Comparison of ENCODE assay signal across 32 cellular contexts in the genomic region with DNA sequence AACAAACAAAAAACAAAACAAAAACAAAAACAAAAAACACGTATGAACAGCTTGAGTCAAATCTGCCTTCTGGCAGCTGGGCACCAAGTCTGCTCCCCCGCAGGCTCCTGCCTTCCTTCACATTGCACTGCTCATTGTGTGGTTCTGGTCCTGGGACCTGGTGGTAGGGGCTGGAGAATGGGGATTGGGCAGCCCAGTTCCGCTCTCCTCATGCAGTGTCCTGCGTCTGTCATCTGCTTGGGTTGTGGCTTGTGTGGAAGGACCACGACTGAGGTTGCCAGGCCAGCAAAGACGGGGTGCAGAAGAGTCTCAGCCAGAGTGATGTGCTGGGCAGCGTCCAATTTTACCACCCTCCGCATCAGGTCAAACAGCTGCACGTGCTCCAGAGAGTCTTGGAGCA. TPM values are rescaled to one million over a fixed set of nuclear protein-coding genes. Genes with fewer than 3 reads are reported as not detected.
"Had no signal": no experiment of that assay in that cellular context is flagged by ENCODE, and none has a peak within 500 bp of the region (broad histone marks: within the 10 kb centered on the region; RNA-seq: fewer than 3 reads in every experiment).

No MANE protein-coding gene starts in this region.

- H3K9me3 Mint-ChIP-seq: stimulated activated memory B cell treated with anti-CD40 and anti-IgM and Interleukin-4, amounts not matched to agents 10 μg/mL and 1 μg/mL and 100 μg/mL, for 72 hours; stimulated activated naive CD8-positive, alpha-beta T cell treated with anti-CD3 and anti-CD28 coated beads, Interleukin-15, amount 100 ng/mL, for 72 hours; type B pancreatic cell had no signal

- H3K4me1 ChIP-seq: left ventricle myocardium inferior, pancreas, right atrium auricular region, right lobe of liver, tibial nerve, uterus had no signal

- H3K36me3 ChIP-seq: left ventricle myocardium inferior, pancreas, right atrium auricular region, right lobe of liver, tibial nerve, uterus had no signal

- H3K27me3 Mint-ChIP-seq: progenitor cell of endocrine pancreas; stimulated activated naive CD8-positive, alpha-beta T cell treated with anti-CD3 and anti-CD28 coated beads, Interleukin-15, amount 100 ng/mL, for 72 hours; type B pancreatic cell had no signal

- H3K27ac ChIP-seq: hepatocyte, left ventricle myocardium inferior, pancreas, right atrium auricular region, right lobe of liver, tibial nerve, uterus had no signal

- DNase-seq: islet precursor cell; left ventricle myocardium inferior; mesendoderm; naive thymus-derived CD4-positive, alpha-beta T cell; right lobe of liver; stimulated activated CD4-positive, alpha-beta T cell treated with anti-CD3 and anti-CD28 coated beads, Interleukin-1b, Interleukin-23, amount 100 ng/mL, for 48 hours; stimulated activated CD4-positive, alpha-beta T cell treated with anti-CD3 and anti-CD28 coated beads, Interleukin-2, amount 100 ng/mL, for 48 hours; stimulated activated CD4-positive, alpha-beta T cell treated with anti-CD3 and anti-CD28 coated beads, Interleukin-4, amount 100 ng/mL, for 4 hours; stimulated activated CD8-positive, alpha-beta memory T cell treated with anti-CD3 and anti-CD28 coated beads, Interleukin-4, amount 100 ng/mL, for 48 hours; stimulated activated naive CD4-positive, alpha-beta T cell treated with Interleukin-2 at 50 U/mL for 16 hours; stimulated activated naive CD8-positive, alpha-beta T cell treated with anti-CD3 and anti-CD28 coated beads, Interleukin-15, amount 100 ng/mL, for 72 hours; substantia nigra; uterus had no signal

- H3K27ac Mint-ChIP-seq: mesothelial cell of epicardium; progenitor cell of endocrine pancreas; stimulated activated memory B cell treated with anti-CD40 and anti-IgM and Interleukin-4, amounts not matched to agents 10 μg/mL and 1 μg/mL and 100 μg/mL, for 72 hours; stimulated activated naive CD8-positive, alpha-beta T cell treated with anti-CD3 and anti-CD28 coated beads, Interleukin-15, amount 100 ng/mL, for 72 hours; type B pancreatic cell had no signal

- H3K4me3 ChIP-seq: hepatocyte, left ventricle myocardium inferior, lung, pancreas, right atrium auricular region, right lobe of liver, smooth muscle cell, tibial nerve, uterus had no signal

- H3K4me3 Mint-ChIP-seq: mesothelial cell of epicardium; stimulated activated memory B cell treated with anti-CD40 and anti-IgM and Interleukin-4, amounts not matched to agents 10 μg/mL and 1 μg/mL and 100 μg/mL, for 72 hours; stimulated activated naive CD8-positive, alpha-beta T cell treated with anti-CD3 and anti-CD28 coated beads, Interleukin-15, amount 100 ng/mL, for 72 hours; type B pancreatic cell had no signal

- H3K4me1 Mint-ChIP-seq: mesothelial cell of epicardium; stimulated activated memory B cell treated with anti-CD40 and anti-IgM and Interleukin-4, amounts not matched to agents 10 μg/mL and 1 μg/mL and 100 μg/mL, for 72 hours; stimulated activated naive CD8-positive, alpha-beta T cell treated with anti-CD3 and anti-CD28 coated beads, Interleukin-15, amount 100 ng/mL, for 72 hours had no signal

- ATAC-seq: naive thymus-derived CD4-positive, alpha-beta T cell; pancreas; stimulated activated memory B cell treated with anti-CD40 and anti-IgM and Interleukin-4, amounts not matched to agents 10 μg/mL and 1 μg/mL and 100 μg/mL, for 72 hours; stimulated activated naive CD8-positive, alpha-beta T cell treated with anti-CD3 and anti-CD28 coated beads, Interleukin-15, amount 100 ng/mL, for 72 hours had no signal

- H3K36me3 Mint-ChIP-seq: mesothelial cell of epicardium; naive thymus-derived CD4-positive, alpha-beta T cell; stimulated activated memory B cell treated with anti-CD40 and anti-IgM and Interleukin-4, amounts not matched to agents 10 μg/mL and 1 μg/mL and 100 μg/mL, for 72 hours; type B pancreatic cell had no signal

- H3K9me3 ChIP-seq: pancreas, right atrium auricular region, right lobe of liver, uterus had no signal

- H3K27me3 ChIP-seq: hepatocyte, pancreas, right atrium auricular region, right lobe of liver, tibial nerve, uterus had no signal

RNA-seq across cellular contexts. Expression of a gene that starts 11.1 kb away (rescaled TPM):
- total RNA-seq: hepatocyte; kidney epithelial cell; left ventricle myocardium inferior; lower leg skin; lung; mesothelial cell of epicardium; mononuclear cell; naive thymus-derived CD4-positive, alpha-beta T cell; osteoblast; pancreas; progenitor cell of endocrine pancreas; pulmonary artery endothelial cell; renal cortical epithelial cell; right atrium auricular region; right lobe of liver; skeletal muscle tissue; smooth muscle cell; temporal lobe; tibial nerve; ureter; uterus had no signal

RNA-seq across cellular contexts. Expression of a gene that starts 12.9 kb away (rescaled TPM):
- total RNA-seq: hepatocyte, kidney epithelial cell, left ventricle myocardium inferior, lower leg skin, lung, mesothelial cell of epicardium, osteoblast, pancreas, progenitor cell of endocrine pancreas, pulmonary artery endothelial cell, right atrium auricular region, right lobe of liver, skeletal muscle tissue, smooth muscle cell, ureter, uterus had no signal

RNA-seq across cellular contexts. Expression of a gene that starts 15.7 kb away (rescaled TPM):
- total RNA-seq: hepatocyte; kidney epithelial cell; left ventricle myocardium inferior; mesothelial cell of epicardium; naive thymus-derived CD4-positive, alpha-beta T cell; osteoblast; pancreas; progenitor cell of endocrine pancreas; pulmonary artery endothelial cell; renal cortical epithelial cell; right atrium auricular region; right lobe of liver; skeletal muscle tissue; smooth muscle cell; temporal lobe; ureter had no signal

RNA-seq across cellular contexts. Expression of a gene that starts 29.3 kb away (rescaled TPM):
- total RNA-seq: hepatocyte, kidney epithelial cell, left ventricle myocardium inferior, lower leg skin, lung, mesothelial cell of epicardium, osteoblast, pancreas, progenitor cell of endocrine pancreas, pulmonary artery endothelial cell, renal cortical epithelial cell, right atrium auricular region, right lobe of liver, skeletal muscle tissue, smooth muscle cell, temporal lobe, tibial nerve, ureter, uterus had no signal

RNA-seq across cellular contexts. Expression of a gene that starts 40.4 kb away (rescaled TPM):
- total RNA-seq: hepatocyte, left ventricle myocardium inferior, smooth muscle cell, ureter had no signal
